ENCODE assay signal across 11 cellular contexts in genomic region chr16:54297154-54297553, GRCh38.
"Had no signal": no experiment of that assay in that cellular context is flagged by ENCODE, and none has a peak within 500 bp of the region (broad histone marks: within the 10 kb centered on the region; RNA-seq: fewer than 3 reads in every experiment).

No MANE protein-coding gene starts in this region.

- H3K4me3 ChIP-seq: GM23248, GM23338, HAP-1 had no signal

- DNase-seq: GM23248, GOT3, H7, H9, HCEC 1CT, HFFc6 had no signal

- H3K4me1 ChIP-seq: HAP-1 had no signal

- H3K36me3 ChIP-seq: HAP-1 had no signal

- H2AFZ ChIP-seq: GM23248, GM23338 had no signal

- H3K4me2 ChIP-seq: GM23338 had no signal

- ATAC-seq: GM23338, HCT116 had no signal

- H3K9me3 ChIP-seq: HAP-1 had no signal

- FAIRE-seq: H1, H54 had no signal

- H3K27ac ChIP-seq: GM23248 had no signal

- H3K9ac ChIP-seq: GM23248 had no signal
